In genomic region chr19:23249911-23250649, GRCh38 we compare ENCODE assay signal across 8 cellular contexts. TPM values are rescaled to one million over a fixed set of nuclear protein-coding genes. Genes with fewer than 3 reads are reported as not detected.
DNase-seq lines count a peak whose midpoint lies in the region; ATAC-seq and TF ChIP-seq lines count a peak whose summit lies in the region.

Gene ZNF724, minus strand, starts transcription at chr19:23250394. Its CDS starts 152 bp downstream, at chr19:23250242.

- no peaks in the 10 kb centered on the region for H3K4me1 ChIP-seq in parathyroid adenoma
- H3K4me1 ChIP-seq in tibial nerve = peaks cover 0 to 9% (median 3%) of the 10 kb centered on the region in 4 donors

- H3K9ac ChIP-seq in parathyroid adenoma = no peak within 1 kb of the TSS

- peak in 1 of 2 donors; percentile 48 for TF ChIP-seq EP300 in tibial nerve (IDR thresholded peaks at IDR 0.05)

- peak within 1 kb of the TSS; percentile 85 for H3K4me2 ChIP-seq in parathyroid adenoma (ENCODE audit: low read length)

- H3K27ac Mint-ChIP-seq in activated naive CD8-positive, alpha-beta T cell treated with anti-CD3 and anti-CD28 coated beads, Interleukin-2, amount 50 U/mL, for 24 hours = peak within 1 kb of the TSS; percentile 92

- ATAC-seq in HG02642 (IDR thresholded peaks at IDR 0.05; ENCODE audit: poor library complexity, unreplicated experiment) = peak; percentile 99
- ATAC-seq in activated naive CD8-positive, alpha-beta T cell treated with anti-CD3 and anti-CD28 coated beads, Interleukin-2, amount 50 U/mL, for 24 hours = peak; percentile 100

- H3K79me2 ChIP-seq in parathyroid adenoma = no peaks in the 10 kb centered on the region

- H2AFZ ChIP-seq in parathyroid adenoma = peak within 1 kb of the TSS; percentile 87

- H3K4me3 Mint-ChIP-seq in activated naive CD8-positive, alpha-beta T cell treated with anti-CD3 and anti-CD28 coated beads, Interleukin-2, amount 50 U/mL, for 24 hours = peak within 1 kb of the TSS; percentile 92

- intact Hi-C loops in cardiac septum (cut with DNase I) = no loop called here

- TF ChIP-seq POLR2A in GM10847 (IDR thresholded peaks at IDR 0.05; ENCODE audit: extremely low read depth, insufficient read length) (peak; percentile 48), tibial nerve (IDR thresholded peaks at IDR 0.05) (peak in 1 of 2 donors; percentile 11)

- 0% methylated on average over 22 to 28 of the region's 32 CpGs for WGBS in tibial nerve, 2 donors

- H3K36me3 Mint-ChIP-seq in activated naive CD8-positive, alpha-beta T cell treated with anti-CD3 and anti-CD28 coated beads, Interleukin-2, amount 50 U/mL, for 24 hours (ENCODE audit: low read depth) = peaks cover 35% of the 10 kb centered on the region

- H3K27me3 ChIP-seq in parathyroid adenoma (ENCODE audit: control insufficient read depth, insufficient read depth, low read length) = no peaks in the 10 kb centered on the region
- no peaks in the 10 kb centered on the region for H3K27me3 ChIP-seq in tibial nerve

- H3K27me3 Mint-ChIP-seq in activated naive CD8-positive, alpha-beta T cell treated with anti-CD3 and anti-CD28 coated beads, Interleukin-2, amount 50 U/mL, for 24 hours = no peaks in the 10 kb centered on the region

- DNase-seq in NCI-H1436 (lab: John Stamatoyannopoulos, UW) (peak; percentile 96), SW480 (ENCODE audit: low spot score) (peak; percentile 83), cardiac septum (ENCODE audit: low spot score) (peak; percentile 94), tibial nerve (ENCODE audit: low spot score in 2 of 2) (peak; percentile 77 to 89)
- DNase-seq in activated naive CD8-positive, alpha-beta T cell treated with anti-CD3 and anti-CD28 coated beads, Interleukin-2, amount 50 U/mL, for 24 hours = peak; percentile 84

- peaks cover 4% of the 10 kb centered on the region for H3K9me3 Mint-ChIP-seq in activated naive CD8-positive, alpha-beta T cell treated with anti-CD3 and anti-CD28 coated beads, Interleukin-2, amount 50 U/mL, for 24 hours

- H3K27ac ChIP-seq in parathyroid adenoma (peak within 1 kb of the TSS; percentile 74), tibial nerve (peak within 1 kb of the TSS in 2 of 4 donors; percentile 28 to 57)

- H3K4me1 Mint-ChIP-seq in activated naive CD8-positive, alpha-beta T cell treated with anti-CD3 and anti-CD28 coated beads, Interleukin-2, amount 50 U/mL, for 24 hours = peaks cover 18% of the 10 kb centered on the region

- no peak for TF ChIP-seq CTCF in parathyroid adenoma (IDR thresholded peaks at IDR 0.05)
- peak in 1 of 5 experiments; percentile 22 for TF ChIP-seq CTCF in tibial nerve (IDR thresholded peaks at IDR 0.05)

- no peaks in the 10 kb centered on the region for H3K36me3 ChIP-seq in parathyroid adenoma (ENCODE audit: control insufficient read depth, insufficient read depth, low read length)
- H3K36me3 ChIP-seq in tibial nerve = peaks cover 0 to 10% (median 0%) of the 10 kb centered on the region in 3 donors

- H3K9me3 ChIP-seq in parathyroid adenoma (ENCODE audit: control insufficient read depth, low read length) (no peaks in the 10 kb centered on the region), tibial nerve (no peaks in the 10 kb centered on the region)

- H3K4me3 ChIP-seq in parathyroid adenoma (ENCODE audit: low read depth, low read length) (peak within 1 kb of the TSS; percentile 67), tibial nerve (peak within 1 kb of the TSS; percentile 39 to 66 (median 52))

RNA-seq across cellular contexts. Expression of gene ZNF724, which starts in this region (rescaled TPM):
- total RNA-seq in cardiac septum (0.81 TPM), tibial nerve (1 to 10 TPM in 2 of 4 donors, under 1 TPM in 2; 0.22 to 1.4 (median 0.82) TPM)

Comparison
In these comparisons a context has a peak if more than half of its experiments do, and no peak if none do; other contexts are left out.
1. Peak in DNase-seq in cardiac septum; RNA of the gene not detected or under 1 TPM.